In genomic region chr10:11700539-11700938, GRCh38 we compare ENCODE assay signal across 39 cellular contexts.
"Had no signal": no experiment of that assay in that cellular context is flagged by ENCODE, and none has a peak within 500 bp of the region (broad histone marks: within the 10 kb centered on the region; RNA-seq: fewer than 3 reads in every experiment).

No MANE protein-coding gene starts in this region.

- H3K9me3 Mint-ChIP-seq: activated CD4-positive, alpha-beta T cell treated with anti-CD3 and anti-CD28 coated beads, Interleukin-2, amount 10 ng/mL, durations not matched to agents 7 days and 5 days; activated CD8-positive, alpha-beta T cell treated with anti-CD3 and anti-CD28 coated beads for 36 hours; activated naive CD4-positive, alpha-beta T cell treated with anti-CD3 and anti-CD28 coated beads for 36 hours; activated naive CD8-positive, alpha-beta T cell treated with anti-CD3 and anti-CD28 coated beads, Interleukin-2, amount 10 ng/mL, durations not matched to agents 7 days and 5 days; activated naive CD8-positive, alpha-beta T cell treated with anti-CD3 and anti-CD28 coated beads, Interleukin-2, amount 50 U/mL, for 24 hours; activated T-cell treated with anti-CD3 and anti-CD28 coated beads, Interleukin-2, amount 50 U/mL, for 4 hours; activated T-cell treated with anti-CD3 and anti-CD28 coated beads, Interleukin-2, amount 50 U/mL, for 72 hours; activated T-helper 1 cell treated with anti-CD3 and anti-CD28 coated beads, Interleukin-12 subunit alpha, Interleukin-12 subunit beta, Interleukin-2, Interleukin-4 antibody, amounts not matched to agents 30 ng/mL and 10 ng/mL and 1 ng/mL, durations not matched to agents 14 hours and 24 hours and 36 hours; activated T-helper 17 cell treated with anti-CD3 and anti-CD28 coated beads, Interleukin-2, amount 50 U/mL, for 72 hours; brain; central memory CD8-positive, alpha-beta T cell; T-helper 1 cell treated with Interleukin-12 subunit alpha and Interleukin-12 subunit beta and Interleukin-4 antibody, amounts not matched to agents 30 μg/mL and 1 μg/mL, for 36 hours; T-helper 2 cell treated with Interferon-gamma antibody and Interleukin-4, amounts not matched to agents 5 μg/mL and 100 μg/mL, for 36 hours had no signal

- H3K27ac ChIP-seq: ascending aorta, cardiac muscle cell, VCaP had no signal

- H3K4me3 Mint-ChIP-seq: activated CD4-positive, alpha-beta T cell treated with anti-CD3 and anti-CD28 coated beads for 36 hours; activated CD4-positive, alpha-beta T cell treated with anti-CD3 and anti-CD28 coated beads, Interleukin-2, amount 10 ng/mL, durations not matched to agents 7 days and 5 days; activated CD8-positive, alpha-beta T cell treated with anti-CD3 and anti-CD28 coated beads for 36 hours; activated naive CD4-positive, alpha-beta T cell treated with anti-CD3 and anti-CD28 coated beads for 36 hours; activated naive CD8-positive, alpha-beta T cell treated with anti-CD3 and anti-CD28 coated beads, Interleukin-2, amount 10 ng/mL, durations not matched to agents 7 days and 5 days; activated naive CD8-positive, alpha-beta T cell treated with anti-CD3 and anti-CD28 coated beads, Interleukin-2, amount 50 U/mL, for 24 hours; activated T-cell treated with anti-CD3 and anti-CD28 coated beads, Interleukin-2, amount 50 U/mL, for 4 hours; activated T-cell treated with anti-CD3 and anti-CD28 coated beads, Interleukin-2, amount 50 U/mL, for 72 hours; activated T-helper 1 cell treated with anti-CD3 and anti-CD28 coated beads, Interleukin-12 subunit alpha, Interleukin-12 subunit beta, Interleukin-2, Interleukin-4 antibody, amounts not matched to agents 30 ng/mL and 10 ng/mL and 1 ng/mL, durations not matched to agents 14 hours and 24 hours and 36 hours; activated T-helper 17 cell treated with anti-CD3 and anti-CD28 coated beads, Interleukin-2, amount 50 U/mL, for 72 hours; brain; central memory CD8-positive, alpha-beta T cell; T-helper 1 cell treated with Interleukin-12 subunit alpha and Interleukin-12 subunit beta and Interleukin-4 antibody, amounts not matched to agents 30 μg/mL and 1 μg/mL, for 36 hours; T-helper 2 cell treated with Interferon-gamma antibody and Interleukin-4, amounts not matched to agents 5 μg/mL and 100 μg/mL, for 36 hours had no signal

- H3K36me3 Mint-ChIP-seq: activated naive CD4-positive, alpha-beta T cell treated with anti-CD3 and anti-CD28 coated beads, Interleukin-2, amount 50 U/mL, for 72 hours; activated naive CD8-positive, alpha-beta T cell treated with anti-CD3 and anti-CD28 coated beads, Interleukin-2, amount 10 ng/mL, durations not matched to agents 7 days and 5 days; brain had no signal

- DNase-seq: activated CD4-positive, alpha-beta T cell treated with anti-CD3 and anti-CD28 coated beads for 1 hour; activated CD4-positive, alpha-beta T cell treated with anti-CD3 and anti-CD28 coated beads for 36 hours; activated CD4-positive, alpha-beta T cell treated with anti-CD3 and anti-CD28 coated beads for 48 hours; activated CD4-positive, alpha-beta T cell treated with anti-CD3 and anti-CD28 coated beads, Interleukin-2, amount 10 ng/mL, durations not matched to agents 7 days and 5 days; activated CD4-positive, alpha-beta T cell treated with anti-CD3 and anti-CD28 coated beads, Interleukin-2, amount 50 U/mL, for 48 hours; activated CD4-positive, CD25-positive, alpha-beta regulatory T cell; activated CD8-positive, alpha-beta memory T cell treated with anti-CD3 and anti-CD28 coated beads, Interleukin-2, amount 50 U/mL, for 4 hours; activated CD8-positive, alpha-beta T cell treated with anti-CD3 and anti-CD28 coated beads for 36 hours; activated effector memory CD4-positive, alpha-beta T cell treated with anti-CD3 and anti-CD28 coated beads, Interleukin-2, amount 50 U/mL, for 16 hours; activated gamma-delta T cell treated with Interleukin-2 at 50 U/mL for 16 hours; activated naive CD4-positive, alpha-beta T cell; activated naive CD4-positive, alpha-beta T cell treated with anti-CD3 and anti-CD28 coated beads for 36 hours; activated naive CD4-positive, alpha-beta T cell treated with anti-CD3 and anti-CD28 coated beads, Interleukin-2, amount 50 U/mL, for 16 hours; activated naive CD8-positive, alpha-beta T cell treated with anti-CD3 and anti-CD28 coated beads, Interleukin-2, amount 10 ng/mL, durations not matched to agents 7 days and 5 days; activated naive CD8-positive, alpha-beta T cell treated with anti-CD3 and anti-CD28 coated beads, Interleukin-2, amount 50 U/mL, for 24 hours; activated T-cell treated with anti-CD3 and anti-CD28 coated beads for 4 hours; activated T-cell treated with anti-CD3 and anti-CD28 coated beads, Interleukin-2, amount 50 U/mL, for 1 hour; activated T-cell treated with anti-CD3 and anti-CD28 coated beads, Interleukin-2, amount 50 U/mL, for 4 hours; activated T-cell treated with anti-CD3 and anti-CD28 coated beads, Interleukin-2, amount 50 U/mL, for 72 hours; amygdala; anterior cingulate cortex; caudate nucleus; cerebellar nuclear complex; T-helper 1 cell; T-helper 2 cell; T-helper 9 cell had no signal

- H3K4me1 ChIP-seq: ascending aorta had no signal

- H3K36me3 ChIP-seq: ascending aorta, cardiac muscle cell had no signal

- H3K4me3 ChIP-seq: ascending aorta, cardiac muscle cell had no signal

- H3K27me3 ChIP-seq: ascending aorta, cardiac muscle cell had no signal

- FAIRE-seq: bronchial epithelial cell, TTC549 had no signal

- H3K9me3 ChIP-seq: ascending aorta had no signal

- H3K4me1 Mint-ChIP-seq: activated CD4-positive, alpha-beta T cell treated with anti-CD3 and anti-CD28 coated beads for 36 hours; activated T-helper 17 cell treated with anti-CD3 and anti-CD28 coated beads, Interleukin-2, amount 50 U/mL, for 72 hours; central memory CD8-positive, alpha-beta T cell had no signal

- H3K27ac Mint-ChIP-seq: activated CD4-positive, alpha-beta T cell treated with anti-CD3 and anti-CD28 coated beads for 36 hours; activated CD4-positive, alpha-beta T cell treated with anti-CD3 and anti-CD28 coated beads, Interleukin-2, amount 10 ng/mL, durations not matched to agents 7 days and 5 days; activated CD8-positive, alpha-beta T cell treated with anti-CD3 and anti-CD28 coated beads for 36 hours; activated naive CD4-positive, alpha-beta T cell treated with anti-CD3 and anti-CD28 coated beads for 36 hours; activated naive CD4-positive, alpha-beta T cell treated with anti-CD3 and anti-CD28 coated beads, Interleukin-2, amount 50 U/mL, for 72 hours; activated naive CD8-positive, alpha-beta T cell treated with anti-CD3 and anti-CD28 coated beads, Interleukin-2, amount 10 ng/mL, durations not matched to agents 7 days and 5 days; activated naive CD8-positive, alpha-beta T cell treated with anti-CD3 and anti-CD28 coated beads, Interleukin-2, amount 50 U/mL, for 24 hours; activated T-cell treated with anti-CD3 and anti-CD28 coated beads, Interleukin-2, amount 50 U/mL, for 72 hours; activated T-helper 1 cell treated with anti-CD3 and anti-CD28 coated beads, Interleukin-12 subunit alpha, Interleukin-12 subunit beta, Interleukin-2, Interleukin-4 antibody, amounts not matched to agents 30 ng/mL and 10 ng/mL and 1 ng/mL, durations not matched to agents 14 hours and 24 hours and 36 hours; activated T-helper 17 cell treated with anti-CD3 and anti-CD28 coated beads, Interleukin-2, amount 50 U/mL, for 72 hours; brain; T-helper 1 cell treated with Interleukin-12 subunit alpha and Interleukin-12 subunit beta and Interleukin-4 antibody, amounts not matched to agents 30 μg/mL and 1 μg/mL, for 36 hours; T-helper 2 cell treated with Interferon-gamma antibody and Interleukin-4, amounts not matched to agents 5 μg/mL and 100 μg/mL, for 36 hours had no signal

- ATAC-seq: activated CD4-positive, alpha-beta T cell treated with anti-CD3 and anti-CD28 coated beads for 36 hours; activated CD4-positive, CD25-positive, alpha-beta regulatory T cell treated with anti-CD3 and anti-CD28 coated beads, Interleukin-2, amount 50 U/mL, for 24 hours; activated CD8-positive, alpha-beta T cell treated with anti-CD3 and anti-CD28 coated beads for 36 hours; activated naive CD4-positive, alpha-beta T cell treated with anti-CD3 and anti-CD28 coated beads, Interleukin-2, amount 50 U/mL, for 72 hours; activated naive CD8-positive, alpha-beta T cell treated with anti-CD3 and anti-CD28 coated beads, Interleukin-2, amount 50 U/mL, for 24 hours; activated T-cell treated with anti-CD3 and anti-CD28 coated beads, Interleukin-2, amount 50 U/mL, for 4 hours; activated T-cell treated with anti-CD3 and anti-CD28 coated beads, Interleukin-2, amount 50 U/mL, for 72 hours; activated T-helper 17 cell treated with anti-CD3 and anti-CD28 coated beads, Interleukin-2, amount 50 U/mL, for 72 hours had no signal
